ENCODE assay signal across 20 cellular contexts in genomic region chr15:89785064-89785770, GRCh38. TPM values are rescaled to one million over a fixed set of nuclear protein-coding genes. Genes with fewer than 3 reads are reported as not detected.
DNase-seq lines count a peak whose midpoint lies in the region; ATAC-seq, FAIRE-seq and TF ChIP-seq lines count a peak whose summit lies in the region.
"Had no signal": no experiment of that assay in that cellular context is flagged by ENCODE, and none has a peak within 500 bp of the region (broad histone marks: within the 10 kb centered on the region; RNA-seq: fewer than 3 reads in every experiment).

No MANE protein-coding gene starts in this region.

- H3K9me1 ChIP-seq in endothelial cell of umbilical vein (replicated peaks; ENCODE audit: control insufficient read depth, extremely low read depth, insufficient read depth, low read length) = no peaks in the 10 kb centered on the region

- H3K9me3 ChIP-seq in endothelial cell of umbilical vein (replicated peaks; ENCODE audit: control insufficient read depth, insufficient read depth, low read length) (no peaks in the 10 kb centered on the region), mucosa of rectum (ENCODE audit: control insufficient read depth in 2 of 2, low read length in 2 of 2) (peaks cover 0 to 7% of the 10 kb centered on the region in 2 donors)
- H3K9me3 ChIP-seq: psoas muscle, testis had no signal

- no peaks in the 10 kb centered on the region for H3K79me2 ChIP-seq in endothelial cell of umbilical vein (ENCODE audit: control insufficient read depth, insufficient read depth, low read length)

- H3K36me3 ChIP-seq in endothelial cell of umbilical vein (ENCODE audit: control insufficient read depth in 2 of 2, extremely low read depth in 1 of 2, insufficient read depth in 2 of 2, low read length in 2 of 2) = peaks cover 5 to 10% of the 10 kb centered on the region in 2 experiments
- H3K36me3 ChIP-seq in mucosa of rectum (ENCODE audit: control insufficient read depth in 2 of 2, insufficient read depth in 2 of 2, low read length in 2 of 2) = peaks cover 3 to 6% of the 10 kb centered on the region in 2 donors

- peaks cover 0 to 7% (median 0%) of the 10 kb centered on the region in 3 donors for H3K27me3 Mint-ChIP-seq in CD14-positive monocyte (ENCODE audit: low read depth in 3 of 3)

- H3K9me3 Mint-ChIP-seq in CD14-positive monocyte = peaks cover 0 to 13% (median 9%) of the 10 kb centered on the region in 7 donors
- H3K9me3 Mint-ChIP-seq: immature natural killer cell had no signal

- H3K4me2 ChIP-seq in endothelial cell of umbilical vein (ENCODE audit: insufficient read depth, low read length) = no peak overlapping the region

- no peak overlapping the region for H2AFZ ChIP-seq in endothelial cell of umbilical vein (ENCODE audit: low read depth, low read length)

- no peak overlapping the region for H3K27ac Mint-ChIP-seq in CD14-positive monocyte
- H3K27ac Mint-ChIP-seq: activated naive CD4-positive, alpha-beta T cell treated with anti-CD3 and anti-CD28 coated beads, Interleukin-2, amount 50 U/mL, for 24 hours; endodermal cell; immature natural killer cell had no signal

- intact Hi-C loops in CD14-positive monocyte (cut with micrococcal nuclease) (no loop called here), endothelial cell of umbilical vein (cut with micrococcal nuclease) (no loop called here)

- ATAC-seq in HG02798 (IDR thresholded peaks at IDR 0.05; ENCODE audit: poor library complexity, unreplicated experiment) = no peak
- ATAC-seq: psoas muscle had no signal

- no peak for TF ChIP-seq POLR2A in endothelial cell of umbilical vein (IDR thresholded peaks at IDR 0.05; ENCODE audit: low read depth, low read length)

- no peak for FAIRE-seq in endothelial cell of umbilical vein (lab: Jason Lieb, UNC)
- FAIRE-seq: D721Med, GM19239 had no signal

- H3K27me3 ChIP-seq in endothelial cell of umbilical vein (ENCODE audit: control insufficient read depth in 2 of 2, insufficient read depth in 2 of 2, low read length in 2 of 2) (no peaks in the 10 kb centered on the region), mucosa of rectum (ENCODE audit: control insufficient read depth in 2 of 2, insufficient read depth in 2 of 2, low read length in 2 of 2) (no peaks in the 10 kb centered on the region)
- H3K27me3 ChIP-seq: brain microvascular endothelial cell, testis had no signal

- H3K36me3 Mint-ChIP-seq in CD14-positive monocyte = peaks cover 44 to 62% of the 10 kb centered on the region in 2 donors
- H3K36me3 Mint-ChIP-seq: immature natural killer cell had no signal

- H3K4me3 Mint-ChIP-seq in CD14-positive monocyte = no peak overlapping the region
- H3K4me3 Mint-ChIP-seq: activated naive CD4-positive, alpha-beta T cell treated with anti-CD3 and anti-CD28 coated beads, Interleukin-2, amount 50 U/mL, for 24 hours; endodermal cell; immature natural killer cell had no signal

- DNase-seq in CD14-positive monocyte (ENCODE audit: low spot score) (peak; percentile 20), LoVo (ENCODE audit: low spot score) (peak; percentile 85), endothelial cell of umbilical vein (ENCODE audit: low read depth, low spot score) (no peak), dedifferentiated amniotic fluid mesenchymal stem cell (ENCODE audit: extremely low spot score) (no peak), DMS114 treated with DMSO at 0.1 percent for 48 hours (lab: John Stamatoyannopoulos, UW; ENCODE audit: unreplicated experiment) (no peak), T1000 (lab: John Stamatoyannopoulos, UW) (no peak)
- DNase-seq: activated CD4-positive, alpha-beta T cell treated with anti-CD3 and anti-CD28 coated beads for 48 hours; brain microvascular endothelial cell; endodermal cell; immature natural killer cell; NCI-H1694; NCI-H526 treated with DMSO at 0.1 percent for 48 hours; testis had no signal

- H3K27ac ChIP-seq in endothelial cell of umbilical vein (ENCODE audit: insufficient read depth, low read depth, low read length) (no peak overlapping the region), mucosa of rectum (ENCODE audit: low read depth in 2 of 2, low read length in 2 of 2) (peak overlapping the region; percentile 97 to 98)
- H3K27ac ChIP-seq: brain microvascular endothelial cell, psoas muscle, testis had no signal

- H3K4me3 ChIP-seq in endothelial cell of umbilical vein (replicated peaks in 1 of 3; ENCODE audit: insufficient read depth in 1 of 3, low read depth in 1 of 3, low read length in 3 of 3) = no peak overlapping the region
- peak overlapping the region in 1 of 2 donors; percentile 36 for H3K4me3 ChIP-seq in mucosa of rectum (ENCODE audit: low read length in 2 of 2)
- H3K4me3 ChIP-seq: psoas muscle, testis had no signal

- H3K9ac ChIP-seq in endothelial cell of umbilical vein (replicated peaks; ENCODE audit: extremely low read depth, insufficient read depth, low read length) (no peak overlapping the region), mucosa of rectum (ENCODE audit: low read depth in 1 of 2, low read length in 2 of 2) (peak overlapping the region in 1 of 2 donors; percentile 76)

- CTCF ChIA-PET in endothelial cell of umbilical vein (lab: Charles Lee) = interaction anchor here (1.9 to 5.3 kb wide), 2 partner anchors 24 to 91 kb away, joined by 4 to 38 read pairs; no protein-coding TSS in a partner anchor

- POLR2A ChIA-PET in endothelial cell of umbilical vein (lab: Charles Lee) = no interaction called here

- dilution Hi-C loops in endothelial cell of umbilical vein (cut with MboI; ENCODE audit: extremely low pct_ligation_motif_present, low sequenced_read_pairs) = no loop called here

- peaks cover 29% of the 10 kb centered on the region for H3K4me1 Mint-ChIP-seq in CD14-positive monocyte
- H3K4me1 Mint-ChIP-seq: activated naive CD4-positive, alpha-beta T cell treated with anti-CD3 and anti-CD28 coated beads, Interleukin-2, amount 50 U/mL, for 24 hours; immature natural killer cell had no signal

- TF ChIP-seq CTCF in CD14-positive monocyte (IDR thresholded peaks at IDR 0.05) (no peak), endothelial cell of umbilical vein (IDR thresholded peaks at IDR 0.05; ENCODE audit: extremely low read depth in 1 of 2, insufficient read depth in 1 of 2, low read depth in 1 of 2, low read length in 2 of 2) (no peak)

- TSS peak; percentile 99 for BruUV-seq in endothelial cell of umbilical vein (replicated peaks; lab: Mats Ljungman, UMichigan)

- H4K20me1 ChIP-seq in endothelial cell of umbilical vein (replicated peaks; ENCODE audit: control insufficient read depth, extremely low read depth, insufficient read depth, low read length) = no peaks in the 10 kb centered on the region

- no peaks in the 10 kb centered on the region for H3K4me1 ChIP-seq in endothelial cell of umbilical vein (ENCODE audit: control insufficient read depth, extremely low read depth, insufficient read depth, low read length)
- peaks cover 38 to 58% of the 10 kb centered on the region in 2 donors for H3K4me1 ChIP-seq in mucosa of rectum (ENCODE audit: control insufficient read depth in 2 of 2, insufficient read depth in 2 of 2, low read length in 2 of 2)
- H3K4me1 ChIP-seq: psoas muscle, testis had no signal

TF ChIP-seq in endothelial cell of umbilical vein, 7 proteins besides CTCF, POLR2A, EP300 and RAD21 (continues in another document):
- TF ChIP-seq EZH2 (IDR thresholded peaks at IDR 0.05; ENCODE audit: borderline replicate concordance, low read depth, low read length, severe bottlenecking) (no peak), MYC (IDR thresholded peaks at IDR 0.05; ENCODE audit: low read depth, low read length) (no peak), GATA2 (IDR thresholded peaks at IDR 0.05; ENCODE audit: insufficient read depth, insufficient read length, low read depth, low read length) (no peak), FOS (IDR thresholded peaks at IDR 0.05; ENCODE audit: borderline replicate concordance, insufficient read depth, low read length) (no peak), POLR2AphosphoS5 (IDR thresholded peaks at IDR 0.05; ENCODE audit: insufficient read depth, low read depth, low read length) (no peak)
- TF ChIP-seq, protein P1, sequence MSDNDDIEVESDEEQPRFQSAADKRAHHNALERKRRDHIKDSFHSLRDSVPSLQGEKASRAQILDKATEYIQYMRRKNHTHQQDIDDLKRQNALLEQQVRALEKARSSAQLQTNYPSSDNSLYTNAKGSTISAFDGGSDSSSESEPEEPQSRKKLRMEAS (IDR thresholded peaks at IDR 0.05; ENCODE audit: insufficient read depth, insufficient read length) = no peak

RNA-seq across cellular contexts. Expression of gene MESP2, which starts 9.1 kb away (rescaled TPM):
- under 1 TPM in 1 of 2 donors, not detected in 1; 0.67 TPM for polyA plus RNA-seq in CD14-positive monocyte
- 0.42 TPM in 1 of 2 replicates, not detected in the other for total RNA-seq in endothelial cell of umbilical vein
- polyA plus RNA-seq in endothelial cell of umbilical vein = 0.21 and 0.43 TPM in 2 replicates
- 0.14 and 0.22 TPM in 2 replicates for polyA plus RNA-seq in endothelial cell of umbilical vein (2011; cell fraction: cytosol; rRNA removed)
- polyA plus RNA-seq in endothelial cell of umbilical vein (2011; cell fraction: nucleus; rRNA removed) = not detected in 2 replicates
- polyA plus RNA-seq in endothelial cell of umbilical vein (2012) = 0.27 and 0.64 TPM in 2 replicates
- not detected in 2 replicates for polyA minus RNA-seq in endothelial cell of umbilical vein
- not detected for polyA minus RNA-seq in endothelial cell of umbilical vein (2011; cell fraction: cytosol; rRNA and poly(A)+ RNA removed)
- polyA minus RNA-seq in endothelial cell of umbilical vein (2011; cell fraction: nucleus; rRNA and poly(A)+ RNA removed) = not detected in 2 replicates
- total RNA-seq: T-helper 2 cell treated with Interferon-gamma antibody and Interleukin-4, amounts not matched to agents 100 ng/mL and 5 ng/mL, for 36 hours had no signal
- polyA plus RNA-seq: immature natural killer cell had no signal

RNA-seq across cellular contexts. Expression of gene ANPEP, which starts 29.4 kb away (rescaled TPM):
- 100 to 1,000 TPM in 1 of 2 donors, 10 to 100 TPM in 1; 58.4 to 108 TPM for polyA plus RNA-seq in CD14-positive monocyte
- total RNA-seq in endothelial cell of umbilical vein = 199 and 221 TPM in 2 replicates
- polyA plus RNA-seq in endothelial cell of umbilical vein = 177 and 190 TPM in 2 replicates
- polyA plus RNA-seq in endothelial cell of umbilical vein (2011; cell fraction: cytosol; rRNA removed) = 189 and 193 TPM in 2 replicates
- polyA plus RNA-seq in endothelial cell of umbilical vein (2011; cell fraction: nucleus; rRNA removed) = 268 and 281 TPM in 2 replicates
- 227 and 501 TPM in 2 replicates for polyA plus RNA-seq in endothelial cell of umbilical vein (2012)
- polyA minus RNA-seq in endothelial cell of umbilical vein = 193 and 209 TPM in 2 replicates
- not detected for polyA minus RNA-seq in endothelial cell of umbilical vein (2011; cell fraction: cytosol; rRNA and poly(A)+ RNA removed)
- polyA minus RNA-seq in endothelial cell of umbilical vein (2011; cell fraction: nucleus; rRNA and poly(A)+ RNA removed) = 83.8 and 94.2 TPM in 2 replicates

RNA-seq across cellular contexts. Expression of gene MESP1, which starts 34.2 kb away (rescaled TPM):
- polyA plus RNA-seq in CD14-positive monocyte = 1 to 10 TPM in 1 of 2 donors, under 1 TPM in 1; 0.06 to 1.2 TPM
- total RNA-seq in endothelial cell of umbilical vein = 1.0 and 1.7 TPM in 2 replicates
- 0.68 and 1.0 TPM in 2 replicates for polyA plus RNA-seq in endothelial cell of umbilical vein
- 0.21 and 0.35 TPM in 2 replicates for polyA plus RNA-seq in endothelial cell of umbilical vein (2011; cell fraction: cytosol; rRNA removed)
- polyA plus RNA-seq in endothelial cell of umbilical vein (2011; cell fraction: nucleus; rRNA removed) = 0.08 and 0.22 TPM in 2 replicates
- 1.00 and 1.3 TPM in 2 replicates for polyA plus RNA-seq in endothelial cell of umbilical vein (2012)
- polyA minus RNA-seq in endothelial cell of umbilical vein = not detected in 2 replicates
- polyA minus RNA-seq in endothelial cell of umbilical vein (2011; cell fraction: cytosol; rRNA and poly(A)+ RNA removed) = 4.2 TPM
- polyA minus RNA-seq in endothelial cell of umbilical vein (2011; cell fraction: nucleus; rRNA and poly(A)+ RNA removed) = 0.24 and 0.53 TPM in 2 replicates

Comparison
In these comparisons a context has a peak if more than half of its experiments do, and no peak if none do; other contexts are left out.
1. DNase-seq: peak in CD14-positive monocyte (single experiment) and LoVo (single experiment); none in endothelial cell of umbilical vein (single experiment), dedifferentiated amniotic fluid mesenchymal stem cell (single experiment), DMS114 treated with DMSO at 0.1 percent for 48 hours (single experiment) and T1000 (single experiment).